ENCODE assay signal across 2 cellular contexts in the genomic region with DNA sequence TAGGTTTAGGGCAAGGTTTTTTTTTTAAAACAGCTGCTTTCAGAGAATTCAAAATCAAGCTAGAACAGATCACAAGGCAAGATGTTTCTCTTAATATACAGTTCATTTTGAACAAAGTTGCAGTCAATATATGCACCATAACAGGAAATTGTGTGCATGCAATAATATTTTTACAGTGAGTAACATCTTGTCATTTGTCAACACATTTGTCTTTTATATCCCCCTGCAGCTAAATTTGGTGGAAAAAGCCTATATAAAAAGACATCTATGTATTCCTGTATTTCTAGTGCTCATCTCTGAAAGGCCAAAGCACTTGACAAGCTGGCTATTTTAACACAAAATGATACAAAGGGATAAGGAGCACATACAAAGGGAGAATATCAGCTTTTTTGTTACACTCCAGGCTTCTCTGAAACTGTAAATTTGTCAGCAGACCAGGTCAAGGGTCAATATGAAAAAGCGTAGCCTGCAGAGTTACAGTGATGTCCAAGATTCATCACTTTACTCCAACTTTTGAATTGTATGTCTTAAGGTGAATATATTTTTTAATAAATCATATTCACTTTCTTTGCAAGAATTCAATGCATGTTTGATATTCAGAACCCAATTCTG.
TF ChIP-seq lines count a peak whose summit lies in the region.

No MANE protein-coding gene starts in this region.

TF ChIP-seq in IMR-90, 13 proteins besides CTCF, POLR2A, EP300 and RAD21:
- TF ChIP-seq MAZ (IDR thresholded peaks at IDR 0.05; ENCODE audit: borderline replicate concordance, low read depth, low read length) (no peak), BHLHE40 (IDR thresholded peaks at IDR 0.05; ENCODE audit: low read depth, low read length) (no peak), SMC3 (IDR thresholded peaks at IDR 0.05; ENCODE audit: low read depth, low read length) (no peak), NFE2L2 (IDR thresholded peaks at IDR 0.05; ENCODE audit: low read depth, low read length) (no peak), CEBPB (IDR thresholded peaks at IDR 0.05; ENCODE audit: low read depth, low read length) (no peak), ELK1 (IDR thresholded peaks at IDR 0.05; ENCODE audit: borderline replicate concordance, low read depth, low read length) (no peak), RCOR1 (IDR thresholded peaks at IDR 0.05; ENCODE audit: insufficient replicate concordance, low read length) (no peak), USF2 (IDR thresholded peaks at IDR 0.05; ENCODE audit: low read depth, low read length) (no peak), MAFK (IDR thresholded peaks at IDR 0.05; ENCODE audit: low read depth, low read length) (no peak), FOS (IDR thresholded peaks at IDR 0.05; ENCODE audit: low read depth, low read length) (no peak), CHD1 (IDR thresholded peaks at IDR 0.05; ENCODE audit: low read depth, low read length) (no peak), RFX5 (IDR thresholded peaks at IDR 0.05; ENCODE audit: low read depth, low read length) (no peak), MXI1 (IDR thresholded peaks at IDR 0.05; ENCODE audit: borderline replicate concordance, low read depth, low read length) (no peak)

TF ChIP-seq in endothelial cell of umbilical vein, 7 proteins besides CTCF, POLR2A, EP300 and RAD21:
- TF ChIP-seq GATA2 (IDR thresholded peaks at IDR 0.05; ENCODE audit: insufficient read depth, insufficient read length, low read depth, low read length) (peak; percentile 23), FOS (IDR thresholded peaks at IDR 0.05; ENCODE audit: borderline replicate concordance, insufficient read depth, low read length) (peak; percentile 76), POLR2AphosphoS5 (IDR thresholded peaks at IDR 0.05; ENCODE audit: insufficient read depth, low read depth, low read length) (no peak), JUN (IDR thresholded peaks at IDR 0.05; ENCODE audit: borderline replicate concordance, insufficient read depth, insufficient read length, low read depth) (peak; percentile 86), EZH2 (IDR thresholded peaks at IDR 0.05; ENCODE audit: borderline replicate concordance, low read depth, low read length, severe bottlenecking) (no peak), MAX (IDR thresholded peaks at IDR 0.05; ENCODE audit: insufficient read depth, insufficient read length) (no peak), MYC (IDR thresholded peaks at IDR 0.05; ENCODE audit: low read depth, low read length) (no peak)
